Comparison of ENCODE assay signal across 1 cellular context in the genomic region with DNA sequence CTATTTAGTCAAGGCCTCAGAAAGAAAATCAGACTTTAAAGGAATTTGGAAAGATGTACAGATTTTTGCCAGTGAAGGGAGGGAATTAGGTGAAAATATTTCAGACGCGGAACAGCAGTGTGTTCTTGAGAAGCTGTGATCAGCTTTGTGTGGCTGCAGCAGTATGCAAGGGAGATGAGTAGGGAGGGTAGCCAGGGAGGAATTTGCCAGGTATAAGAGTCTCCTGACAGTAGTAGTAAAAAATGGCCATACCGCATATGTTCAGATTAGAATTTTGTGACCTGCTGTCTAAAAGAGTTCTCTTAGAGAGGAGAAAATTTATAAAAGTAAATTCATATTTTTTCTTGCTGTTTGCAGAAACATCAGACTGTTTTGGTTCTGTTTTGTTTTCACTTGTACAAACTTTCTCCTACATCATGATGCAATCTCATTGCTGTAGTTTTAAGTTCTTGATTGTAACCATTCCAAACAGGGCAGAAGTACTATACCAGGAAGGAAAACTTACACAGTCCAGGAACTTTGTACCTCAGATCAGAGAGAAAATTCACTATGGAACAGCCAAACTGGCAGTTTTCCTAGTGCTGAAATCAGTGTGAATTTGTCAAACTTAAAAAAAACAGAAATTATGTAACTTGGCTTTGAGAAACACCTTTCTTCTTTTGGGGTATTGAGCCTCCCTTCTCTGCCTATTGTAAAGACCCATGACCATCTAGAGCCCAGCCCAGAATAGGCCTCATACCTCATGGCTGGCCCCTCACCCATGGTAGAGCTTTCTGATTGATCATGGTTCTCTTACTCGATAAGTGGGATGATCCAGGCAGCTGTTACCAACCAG.
A peak's percentile ranks its signal among the peaks of the same experiment; 100 is the strongest.
TF ChIP-seq lines count a peak whose summit lies in the region.

No MANE protein-coding gene starts in this region.

TF ChIP-seq in HepG2, 621 proteins besides CTCF, POLR2A, EP300 and RAD21 (continued from another document and continues in another):
- TF ChIP-seq THYN1 (CRISPR knock-in tag; IDR thresholded peaks at IDR 0.05; ENCODE audit: borderline replicate concordance, low read depth) = no peak
- TF ChIP-seq CEBPG (CRISPR knock-in tag; IDR thresholded peaks at IDR 0.05) = peak; percentile 96
- TF ChIP-seq ZNF644 (CRISPR knock-in tag; IDR thresholded peaks at IDR 0.05; ENCODE audit: low read depth) = peak; percentile 88
- TF ChIP-seq, protein P1, sequence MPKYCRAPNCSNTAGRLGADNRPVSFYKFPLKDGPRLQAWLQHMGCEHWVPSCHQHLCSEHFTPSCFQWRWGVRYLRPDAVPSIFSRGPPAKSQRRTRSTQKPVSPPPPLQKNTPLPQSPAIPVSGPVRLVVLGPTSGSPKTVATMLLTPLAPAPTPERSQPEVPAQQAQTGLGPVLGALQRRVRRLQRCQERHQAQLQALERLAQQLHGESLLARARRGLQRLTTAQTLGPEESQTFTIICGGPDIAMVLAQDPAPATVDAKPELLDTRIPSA (CRISPR knock-in tag; IDR thresholded peaks at IDR 0.05; ENCODE audit: borderline replicate concordance) = no peak
- TF ChIP-seq, protein P2, sequence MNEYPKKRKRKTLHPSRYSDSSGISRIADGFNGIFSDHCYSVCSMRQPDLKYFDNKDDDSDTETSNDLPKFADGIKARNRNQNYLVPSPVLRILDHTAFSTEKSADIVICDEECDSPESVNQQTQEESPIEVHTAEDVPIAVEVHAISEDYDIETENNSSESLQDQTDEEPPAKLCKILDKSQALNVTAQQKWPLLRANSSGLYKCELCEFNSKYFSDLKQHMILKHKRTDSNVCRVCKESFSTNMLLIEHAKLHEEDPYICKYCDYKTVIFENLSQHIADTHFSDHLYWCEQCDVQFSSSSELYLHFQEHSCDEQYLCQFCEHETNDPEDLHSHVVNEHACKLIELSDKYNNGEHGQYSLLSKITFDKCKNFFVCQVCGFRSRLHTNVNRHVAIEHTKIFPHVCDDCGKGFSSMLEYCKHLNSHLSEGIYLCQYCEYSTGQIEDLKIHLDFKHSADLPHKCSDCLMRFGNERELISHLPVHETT (CRISPR knock-in tag; conservative IDR thresholded peaks at IDR 0.05) = no peak
- TF ChIP-seq, protein P3, sequence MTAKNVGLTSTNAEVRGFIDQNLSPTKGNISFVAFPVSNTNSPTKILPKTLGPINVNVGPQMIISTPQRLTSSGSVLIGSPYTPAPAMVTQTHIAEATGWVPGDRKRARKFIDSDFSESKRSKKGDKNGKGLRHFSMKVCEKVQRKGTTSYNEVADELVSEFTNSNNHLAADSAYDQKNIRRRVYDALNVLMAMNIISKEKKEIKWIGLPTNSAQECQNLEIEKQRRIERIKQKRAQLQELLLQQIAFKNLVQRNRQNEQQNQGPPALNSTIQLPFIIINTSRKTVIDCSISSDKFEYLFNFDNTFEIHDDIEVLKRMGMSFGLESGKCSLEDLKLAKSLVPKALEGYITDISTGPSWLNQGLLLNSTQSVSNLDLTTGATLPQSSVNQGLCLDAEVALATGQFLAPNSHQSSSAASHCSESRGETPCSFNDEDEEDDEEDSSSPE (CRISPR knock-in tag; IDR thresholded peaks at IDR 0.05) = no peak
- no peak for TF ChIP-seq ZNF724P (CRISPR knock-in tag; IDR thresholded peaks at IDR 0.05; ENCODE audit: borderline replicate concordance)
- TF ChIP-seq, protein P4, sequence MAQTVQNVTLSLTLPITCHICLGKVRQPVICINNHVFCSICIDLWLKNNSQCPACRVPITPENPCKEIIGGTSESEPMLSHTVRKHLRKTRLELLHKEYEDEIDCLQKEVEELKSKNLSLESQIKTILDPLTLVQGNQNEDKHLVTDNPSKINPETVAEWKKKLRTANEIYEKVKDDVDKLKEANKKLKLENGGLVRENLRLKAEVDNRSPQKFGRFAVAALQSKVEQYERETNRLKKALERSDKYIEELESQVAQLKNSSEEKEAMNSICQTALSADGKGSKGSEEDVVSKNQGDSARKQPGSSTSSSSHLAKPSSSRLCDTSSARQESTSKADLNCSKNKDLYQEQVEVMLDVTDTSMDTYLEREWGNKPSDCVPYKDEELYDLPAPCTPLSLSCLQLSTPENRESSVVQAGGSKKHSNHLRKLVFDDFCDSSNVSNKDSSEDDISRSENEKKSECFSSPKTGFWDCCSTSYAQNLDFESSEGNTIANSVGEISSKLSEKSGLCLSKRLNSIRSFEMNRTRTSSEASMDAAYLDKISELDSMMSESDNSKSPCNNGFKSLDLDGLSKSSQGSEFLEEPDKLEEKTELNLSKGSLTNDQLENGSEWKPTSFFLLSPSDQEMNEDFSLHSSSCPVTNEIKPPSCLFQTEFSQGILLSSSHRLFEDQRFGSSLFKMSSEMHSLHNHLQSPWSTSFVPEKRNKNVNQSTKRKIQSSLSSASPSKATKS (CRISPR knock-in tag; IDR thresholded peaks at IDR 0.05) = no peak
- TF ChIP-seq TGIF2 (CRISPR knock-in tag; IDR thresholded peaks at IDR 0.05) = no peak
- no peak for TF ChIP-seq SOX13 (IDR thresholded peaks at IDR 0.05)
- peak in 1 of 2 experiments; percentile 74; a peak in 2 of 4 replicates for TF ChIP-seq SOX13 (CRISPR knock-in tag; conservative IDR thresholded peaks at IDR 0.05 in 1 of 2, IDR thresholded peaks at IDR 0.05 in 1 of 2)
- no peak for TF ChIP-seq ZNF205 (CRISPR knock-in tag; IDR thresholded peaks at IDR 0.05)
- no peak for TF ChIP-seq ZNF530 (CRISPR knock-in tag; IDR thresholded peaks at IDR 0.05; ENCODE audit: low read depth)
- TF ChIP-seq, protein P5, sequence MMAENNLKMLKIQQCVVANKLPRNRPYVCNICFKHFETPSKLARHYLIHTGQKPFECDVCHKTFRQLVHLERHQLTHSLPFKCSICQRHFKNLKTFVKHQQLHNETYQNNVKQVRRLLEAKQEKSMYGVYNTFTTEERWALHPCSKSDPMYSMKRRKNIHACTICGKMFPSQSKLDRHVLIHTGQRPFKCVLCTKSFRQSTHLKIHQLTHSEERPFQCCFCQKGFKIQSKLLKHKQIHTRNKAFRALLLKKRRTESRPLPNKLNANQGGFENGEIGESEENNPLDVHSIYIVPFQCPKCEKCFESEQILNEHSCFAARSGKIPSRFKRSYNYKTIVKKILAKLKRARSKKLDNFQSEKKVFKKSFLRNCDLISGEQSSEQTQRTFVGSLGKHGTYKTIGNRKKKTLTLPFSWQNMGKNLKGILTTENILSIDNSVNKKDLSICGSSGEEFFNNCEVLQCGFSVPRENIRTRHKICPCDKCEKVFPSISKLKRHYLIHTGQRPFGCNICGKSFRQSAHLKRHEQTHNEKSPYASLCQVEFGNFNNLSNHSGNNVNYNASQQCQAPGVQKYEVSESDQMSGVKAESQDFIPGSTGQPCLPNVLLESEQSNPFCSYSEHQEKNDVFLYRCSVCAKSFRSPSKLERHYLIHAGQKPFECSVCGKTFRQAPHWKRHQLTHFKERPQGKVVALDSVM (CRISPR knock-in tag; IDR thresholded peaks at IDR 0.05) = no peak
- TF ChIP-seq ZNF33B (CRISPR knock-in tag; IDR thresholded peaks at IDR 0.05) = no peak
- no peak for TF ChIP-seq MED13 (CRISPR knock-in tag; IDR thresholded peaks at IDR 0.05)
- TF ChIP-seq ZSCAN25 (CRISPR knock-in tag; IDR thresholded peaks at IDR 0.05) = no peak
- TF ChIP-seq TCF12 (IDR thresholded peaks at IDR 0.05) = no peak
- TF ChIP-seq TCF12 (CRISPR knock-in tag; IDR thresholded peaks at IDR 0.05) = no peak
- no peak for TF ChIP-seq TBX3 (IDR thresholded peaks at IDR 0.05; ENCODE audit: borderline replicate concordance)
- TF ChIP-seq BCL6 (CRISPR knock-in tag; IDR thresholded peaks at IDR 0.05) = peak; percentile 81
- peak; percentile 59; the same call in 1 of the 2 replicates for TF ChIP-seq FOXK1 (CRISPR knock-in tag; IDR thresholded peaks at IDR 0.05; ENCODE audit: borderline replicate concordance, low read depth)
- TF ChIP-seq, protein P6, sequence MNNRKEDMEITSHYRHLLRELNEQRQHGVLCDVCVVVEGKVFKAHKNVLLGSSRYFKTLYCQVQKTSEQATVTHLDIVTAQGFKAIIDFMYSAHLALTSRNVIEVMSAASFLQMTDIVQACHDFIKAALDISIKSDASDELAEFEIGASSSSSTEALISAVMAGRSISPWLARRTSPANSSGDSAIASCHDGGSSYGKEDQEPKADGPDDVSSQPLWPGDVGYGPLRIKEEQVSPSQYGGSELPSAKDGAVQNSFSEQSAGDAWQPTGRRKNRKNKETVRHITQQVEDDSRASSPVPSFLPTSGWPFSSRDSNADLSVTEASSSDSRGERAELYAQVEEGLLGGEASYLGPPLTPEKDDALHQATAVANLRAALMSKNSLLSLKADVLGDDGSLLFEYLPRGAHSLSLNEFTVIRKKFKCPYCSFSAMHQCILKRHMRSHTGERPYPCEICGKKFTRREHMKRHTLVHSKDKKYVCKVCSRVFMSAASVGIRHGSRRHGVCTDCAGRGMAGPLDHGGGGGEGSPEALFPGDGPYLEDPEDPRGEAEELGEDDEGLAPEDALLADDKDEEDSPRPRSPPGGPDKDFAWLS (CRISPR knock-in tag; IDR thresholded peaks at IDR 0.05; ENCODE audit: borderline replicate concordance) = no peak
- TF ChIP-seq ZNF792 (CRISPR knock-in tag; IDR thresholded peaks at IDR 0.05) = no peak
- TF ChIP-seq CENPX (CRISPR knock-in tag; IDR thresholded peaks at IDR 0.05) = no peak
- no peak for TF ChIP-seq ZNF607 (CRISPR knock-in tag; IDR thresholded peaks at IDR 0.05; ENCODE audit: borderline replicate concordance)
- TF ChIP-seq KAT7 (CRISPR knock-in tag; IDR thresholded peaks at IDR 0.05; ENCODE audit: borderline replicate concordance) = no peak
- TF ChIP-seq, protein P7, sequence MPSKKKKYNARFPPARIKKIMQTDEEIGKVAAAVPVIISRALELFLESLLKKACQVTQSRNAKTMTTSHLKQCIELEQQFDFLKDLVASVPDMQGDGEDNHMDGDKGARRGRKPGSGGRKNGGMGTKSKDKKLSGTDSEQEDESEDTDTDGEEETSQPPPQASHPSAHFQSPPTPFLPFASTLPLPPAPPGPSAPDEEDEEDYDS (CRISPR knock-in tag; IDR thresholded peaks at IDR 0.05) = 0 out of 2 replicates have a peak, but pooled peaks have one; percentile 21
- TF ChIP-seq ZNF350 (CRISPR knock-in tag; IDR thresholded peaks at IDR 0.05; ENCODE audit: borderline replicate concordance, low read depth) = no peak
- TF ChIP-seq, protein P8, sequence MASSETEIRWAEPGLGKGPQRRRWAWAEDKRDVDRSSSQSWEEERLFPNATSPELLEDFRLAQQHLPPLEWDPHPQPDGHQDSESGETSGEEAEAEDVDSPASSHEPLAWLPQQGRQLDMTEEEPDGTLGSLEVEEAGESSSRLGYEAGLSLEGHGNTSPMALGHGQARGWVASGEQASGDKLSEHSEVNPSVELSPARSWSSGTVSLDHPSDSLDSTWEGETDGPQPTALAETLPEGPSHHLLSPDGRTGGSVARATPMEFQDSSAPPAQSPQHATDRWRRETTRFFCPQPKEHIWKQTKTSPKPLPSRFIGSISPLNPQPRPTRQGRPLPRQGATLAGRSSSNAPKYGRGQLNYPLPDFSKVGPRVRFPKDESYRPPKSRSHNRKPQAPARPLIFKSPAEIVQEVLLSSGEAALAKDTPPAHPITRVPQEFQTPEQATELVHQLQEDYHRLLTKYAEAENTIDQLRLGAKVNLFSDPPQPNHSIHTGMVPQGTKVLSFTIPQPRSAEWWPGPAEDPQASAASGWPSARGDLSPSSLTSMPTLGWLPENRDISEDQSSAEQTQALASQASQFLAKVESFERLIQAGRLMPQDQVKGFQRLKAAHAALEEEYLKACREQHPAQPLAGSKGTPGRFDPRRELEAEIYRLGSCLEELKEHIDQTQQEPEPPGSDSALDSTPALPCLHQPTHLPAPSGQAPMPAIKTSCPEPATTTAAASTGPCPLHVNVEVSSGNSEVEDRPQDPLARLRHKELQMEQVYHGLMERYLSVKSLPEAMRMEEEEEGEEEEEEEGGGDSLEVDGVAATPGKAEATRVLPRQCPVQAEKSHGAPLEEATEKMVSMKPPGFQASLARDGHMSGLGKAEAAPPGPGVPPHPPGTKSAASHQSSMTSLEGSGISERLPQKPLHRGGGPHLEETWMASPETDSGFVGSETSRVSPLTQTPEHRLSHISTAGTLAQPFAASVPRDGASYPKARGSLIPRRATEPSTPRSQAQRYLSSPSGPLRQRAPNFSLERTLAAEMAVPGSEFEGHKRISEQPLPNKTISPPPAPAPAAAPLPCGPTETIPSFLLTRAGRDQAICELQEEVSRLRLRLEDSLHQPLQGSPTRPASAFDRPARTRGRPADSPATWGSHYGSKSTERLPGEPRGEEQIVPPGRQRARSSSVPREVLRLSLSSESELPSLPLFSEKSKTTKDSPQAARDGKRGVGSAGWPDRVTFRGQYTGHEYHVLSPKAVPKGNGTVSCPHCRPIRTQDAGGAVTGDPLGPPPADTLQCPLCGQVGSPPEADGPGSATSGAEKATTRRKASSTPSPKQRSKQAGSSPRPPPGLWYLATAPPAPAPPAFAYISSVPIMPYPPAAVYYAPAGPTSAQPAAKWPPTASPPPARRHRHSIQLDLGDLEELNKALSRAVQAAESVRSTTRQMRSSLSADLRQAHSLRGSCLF (CRISPR knock-in tag; IDR thresholded peaks at IDR 0.05; ENCODE audit: borderline replicate concordance) = no peak
- TF ChIP-seq MIXL1 (CRISPR knock-in tag; IDR thresholded peaks at IDR 0.05) = peak; percentile 60
- TF ChIP-seq, protein P9, sequence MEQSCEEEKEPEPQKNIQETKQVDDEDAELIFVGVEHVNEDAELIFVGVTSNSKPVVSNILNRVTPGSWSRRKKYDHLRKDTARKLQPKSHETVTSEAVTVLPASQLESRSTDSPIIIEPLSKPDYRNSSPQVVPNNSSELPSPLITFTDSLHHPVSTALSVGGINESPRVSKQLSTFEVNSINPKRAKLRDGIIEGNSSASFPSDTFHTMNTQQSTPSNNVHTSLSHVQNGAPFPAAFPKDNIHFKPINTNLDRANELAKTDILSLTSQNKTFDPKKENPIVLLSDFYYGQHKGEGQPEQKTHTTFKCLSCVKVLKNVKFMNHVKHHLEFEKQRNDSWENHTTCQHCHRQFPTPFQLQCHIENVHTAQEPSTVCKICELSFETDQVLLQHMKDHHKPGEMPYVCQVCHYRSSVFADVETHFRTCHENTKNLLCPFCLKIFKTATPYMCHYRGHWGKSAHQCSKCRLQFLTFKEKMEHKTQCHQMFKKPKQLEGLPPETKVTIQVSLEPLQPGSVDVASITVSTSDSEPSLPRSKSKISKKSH (CRISPR knock-in tag; IDR thresholded peaks at IDR 0.05; ENCODE audit: borderline replicate concordance) = no peak
- no peak for TF ChIP-seq SMARCC2 (IDR thresholded peaks at IDR 0.05)
- TF ChIP-seq ZNF274 (CRISPR knock-in tag; IDR thresholded peaks at IDR 0.05) = no peak
- TF ChIP-seq MIER2 (CRISPR knock-in tag; IDR thresholded peaks at IDR 0.05) = no peak
- TF ChIP-seq ZNF180 (CRISPR knock-in tag; IDR thresholded peaks at IDR 0.05; ENCODE audit: borderline replicate concordance, low read depth) = no peak
- TF ChIP-seq, protein P10, sequence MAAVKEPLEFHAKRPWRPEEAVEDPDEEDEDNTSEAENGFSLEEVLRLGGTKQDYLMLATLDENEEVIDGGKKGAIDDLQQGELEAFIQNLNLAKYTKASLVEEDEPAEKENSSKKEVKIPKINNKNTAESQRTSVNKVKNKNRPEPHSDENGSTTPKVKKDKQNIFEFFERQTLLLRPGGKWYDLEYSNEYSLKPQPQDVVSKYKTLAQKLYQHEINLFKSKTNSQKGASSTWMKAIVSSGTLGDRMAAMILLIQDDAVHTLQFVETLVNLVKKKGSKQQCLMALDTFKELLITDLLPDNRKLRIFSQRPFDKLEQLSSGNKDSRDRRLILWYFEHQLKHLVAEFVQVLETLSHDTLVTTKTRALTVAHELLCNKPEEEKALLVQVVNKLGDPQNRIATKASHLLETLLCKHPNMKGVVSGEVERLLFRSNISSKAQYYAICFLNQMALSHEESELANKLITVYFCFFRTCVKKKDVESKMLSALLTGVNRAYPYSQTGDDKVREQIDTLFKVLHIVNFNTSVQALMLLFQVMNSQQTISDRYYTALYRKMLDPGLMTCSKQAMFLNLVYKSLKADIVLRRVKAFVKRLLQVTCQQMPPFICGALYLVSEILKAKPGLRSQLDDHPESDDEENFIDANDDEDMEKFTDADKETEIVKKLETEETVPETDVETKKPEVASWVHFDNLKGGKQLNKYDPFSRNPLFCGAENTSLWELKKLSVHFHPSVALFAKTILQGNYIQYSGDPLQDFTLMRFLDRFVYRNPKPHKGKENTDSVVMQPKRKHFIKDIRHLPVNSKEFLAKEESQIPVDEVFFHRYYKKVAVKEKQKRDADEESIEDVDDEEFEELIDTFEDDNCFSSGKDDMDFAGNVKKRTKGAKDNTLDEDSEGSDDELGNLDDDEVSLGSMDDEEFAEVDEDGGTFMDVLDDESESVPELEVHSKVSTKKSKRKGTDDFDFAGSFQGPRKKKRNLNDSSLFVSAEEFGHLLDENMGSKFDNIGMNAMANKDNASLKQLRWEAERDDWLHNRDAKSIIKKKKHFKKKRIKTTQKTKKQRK (IDR thresholded peaks at IDR 0.05; ENCODE audit: low read length) = no peak
